21 cellular contexts compared by ENCODE assay signal in the genomic region with DNA sequence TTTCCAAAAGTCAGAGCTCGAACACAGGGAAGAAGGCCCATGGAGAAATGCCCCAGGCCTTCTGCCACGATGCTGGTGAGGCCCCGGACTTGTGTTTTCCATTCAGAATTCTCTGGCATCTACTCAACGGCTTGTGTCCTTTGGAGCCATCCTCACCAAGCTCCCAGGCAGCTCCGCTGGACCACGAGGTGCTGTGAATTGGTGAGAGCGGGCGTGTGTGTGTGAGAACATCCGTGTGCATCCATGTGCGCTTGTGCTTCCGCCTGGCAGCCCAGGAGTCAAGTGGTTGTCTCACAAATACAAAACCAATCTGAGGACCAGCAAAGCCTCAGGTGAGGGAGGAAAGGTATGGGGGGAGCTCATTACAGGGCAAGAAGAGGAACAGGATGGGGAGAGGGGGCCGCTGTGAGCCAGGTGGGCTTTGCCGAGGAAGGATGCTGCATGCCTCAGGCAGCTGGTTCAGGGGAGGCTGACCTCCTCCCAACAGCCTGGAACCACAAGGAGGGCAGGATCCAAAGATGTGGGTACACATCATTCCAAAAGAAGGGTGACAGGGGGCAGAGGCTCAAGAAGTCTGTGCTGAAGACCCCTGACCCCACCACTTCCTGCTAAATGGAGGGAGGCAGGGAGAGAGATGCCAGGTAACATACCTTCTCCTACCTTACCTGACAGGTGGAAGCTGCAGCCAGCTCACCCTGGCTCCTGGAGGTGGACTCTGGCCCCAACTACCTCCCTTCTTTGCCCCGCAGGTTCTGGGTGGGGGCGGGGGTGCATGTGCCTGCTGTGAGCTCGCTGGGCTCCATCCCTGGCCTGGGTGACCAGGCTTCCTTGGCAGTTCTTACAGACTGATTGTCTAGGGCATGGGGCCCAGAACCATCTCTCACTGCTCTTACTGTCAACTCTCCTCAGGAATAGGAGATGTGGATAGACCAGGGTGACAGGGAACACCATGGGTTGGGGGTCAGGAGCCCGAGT.
"Had no signal": no experiment of that assay in that cellular context is flagged by ENCODE, and none has a peak within 500 bp of the region (broad histone marks: within the 10 kb centered on the region; RNA-seq: fewer than 3 reads in every experiment).

No MANE protein-coding gene starts in this region.

- H3K27me3 ChIP-seq: breast epithelium, gastroesophageal sphincter, transverse colon, uterus had no signal

- H3K27ac ChIP-seq: breast epithelium, coronary artery, epithelial cell of prostate, gastroesophageal sphincter, parathyroid adenoma, stomach, transverse colon, uterus had no signal

- H3K9me3 Mint-ChIP-seq: activated naive CD4-positive, alpha-beta T cell treated with anti-CD3 and anti-CD28 coated beads, Interleukin-2, amount 50 U/mL, for 72 hours; activated T-cell treated with anti-CD3 and anti-CD28 coated beads, Interleukin-2, amount 50 U/mL, for 24 hours; activated T-helper 17 cell treated with anti-CD3 and anti-CD28 coated beads, Interleukin-2, amount 50 U/mL, for 72 hours; endodermal cell; naive thymus-derived CD8-positive, alpha-beta T cell; T-cell had no signal

- H3K36me3 ChIP-seq: breast epithelium, gastroesophageal sphincter, stomach, transverse colon, uterus had no signal

- H3K79me2 ChIP-seq: parathyroid adenoma had no signal

- H3K9ac ChIP-seq: parathyroid adenoma had no signal

- DNase-seq: activated CD4-positive, alpha-beta T cell treated with anti-CD3 and anti-CD28 coated beads, Interleukin-2, amount 50 U/mL, for 4 hours; activated CD8-positive, alpha-beta memory T cell treated with anti-CD3 and anti-CD28 coated beads for 24 hours; activated CD8-positive, alpha-beta memory T cell treated with anti-CD3 and anti-CD28 coated beads, Interleukin-2, amount 50 U/mL, for 4 hours; activated T-cell treated with anti-CD3 and anti-CD28 coated beads, Interleukin-2, amount 50 U/mL, for 24 hours; endodermal cell; head of caudate nucleus; hypothalamus; stimulated activated CD4-positive, alpha-beta T cell treated with anti-CD3 and anti-CD28 coated beads, Interleukin-4, amount 100 ng/mL, for 24 hours; stomach; T-cell; transverse colon; uterus had no signal

- ATAC-seq: activated naive CD4-positive, alpha-beta T cell treated with anti-CD3 and anti-CD28 coated beads, Interleukin-2, amount 50 U/mL, for 72 hours; activated T-helper 17 cell treated with anti-CD3 and anti-CD28 coated beads, Interleukin-2, amount 50 U/mL, for 72 hours; gastroesophageal sphincter; naive thymus-derived CD8-positive, alpha-beta T cell; T-cell had no signal

- H3K36me3 Mint-ChIP-seq: activated naive CD4-positive, alpha-beta T cell treated with anti-CD3 and anti-CD28 coated beads, Interleukin-2, amount 50 U/mL, for 72 hours; naive thymus-derived CD8-positive, alpha-beta T cell; T-cell had no signal

- H3K9me3 ChIP-seq: breast epithelium, gastroesophageal sphincter, stomach, transverse colon, uterus had no signal

- H3K4me1 ChIP-seq: breast epithelium, gastroesophageal sphincter, parathyroid adenoma, stomach, transverse colon, uterus had no signal

- H3K4me3 Mint-ChIP-seq: activated T-cell treated with anti-CD3 and anti-CD28 coated beads, Interleukin-2, amount 50 U/mL, for 24 hours; activated T-helper 17 cell treated with anti-CD3 and anti-CD28 coated beads, Interleukin-2, amount 50 U/mL, for 72 hours; endodermal cell; T-cell had no signal

- H2AFZ ChIP-seq: parathyroid adenoma had no signal

- H3K27ac Mint-ChIP-seq: activated naive CD4-positive, alpha-beta T cell treated with anti-CD3 and anti-CD28 coated beads, Interleukin-2, amount 50 U/mL, for 72 hours; activated T-cell treated with anti-CD3 and anti-CD28 coated beads, Interleukin-2, amount 50 U/mL, for 24 hours; activated T-helper 17 cell treated with anti-CD3 and anti-CD28 coated beads, Interleukin-2, amount 50 U/mL, for 72 hours; endodermal cell; naive thymus-derived CD8-positive, alpha-beta T cell; T-cell had no signal

- H3K4me1 Mint-ChIP-seq: activated T-helper 17 cell treated with anti-CD3 and anti-CD28 coated beads, Interleukin-2, amount 50 U/mL, for 72 hours; endodermal cell; naive thymus-derived CD8-positive, alpha-beta T cell; T-cell had no signal

- FAIRE-seq: TTC549 had no signal

- H3K4me3 ChIP-seq: breast epithelium, coronary artery, gastroesophageal sphincter, stomach, transverse colon, uterus had no signal
